8 cellular contexts compared by ENCODE assay signal in the genomic region with DNA sequence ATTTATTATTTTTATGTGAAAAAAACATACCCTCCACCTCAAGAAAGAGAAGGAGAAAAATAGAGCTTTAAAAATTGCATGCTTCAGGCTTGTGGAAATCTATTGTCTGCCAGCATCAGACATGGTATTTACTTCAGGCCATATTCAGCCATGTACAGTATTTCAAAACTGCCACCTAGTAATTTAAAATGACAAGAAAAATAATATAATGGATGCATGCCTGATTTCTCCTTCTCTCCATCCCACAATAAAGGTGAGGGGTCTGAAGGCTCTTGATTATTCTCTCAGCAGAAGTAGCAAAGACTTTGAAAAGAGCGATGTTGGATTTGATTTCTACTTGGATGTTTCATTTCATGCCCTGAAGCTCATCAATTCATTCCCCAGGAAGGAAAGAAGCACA.
"Had no signal": no experiment of that assay in that cellular context is flagged by ENCODE, and none has a peak within 500 bp of the region (broad histone marks: within the 10 kb centered on the region; RNA-seq: fewer than 3 reads in every experiment).

No MANE protein-coding gene starts in this region.

- DNase-seq: GM23248, GOT3, H7, H9, HCEC 1CT, HFFc6 had no signal

- H3K4me1 ChIP-seq: HAP-1 had no signal

- H3K4me3 ChIP-seq: GM23248, GM23338, HAP-1 had no signal

- H3K4me2 ChIP-seq: GM23338 had no signal

- H3K27ac ChIP-seq: GM23248 had no signal

- H2AFZ ChIP-seq: GM23248, GM23338 had no signal

- H3K36me3 ChIP-seq: HAP-1 had no signal

- H3K9me3 ChIP-seq: HAP-1 had no signal

- H3K9ac ChIP-seq: GM23248 had no signal
